Comparison of ENCODE assay signal across 15 cellular contexts in genomic region chr21:23886828-23887708, GRCh38.
DNase-seq lines count a peak whose midpoint lies in the region; ATAC-seq and TF ChIP-seq lines count a peak whose summit lies in the region.
"Had no signal": no experiment of that assay in that cellular context is flagged by ENCODE, and none has a peak within 500 bp of the region (broad histone marks: within the 10 kb centered on the region; RNA-seq: fewer than 3 reads in every experiment).

No MANE protein-coding gene starts in this region.

- no peaks in the 10 kb centered on the region for H3K9me3 Mint-ChIP-seq in activated T-cell treated with anti-CD3 and anti-CD28 coated beads, Interleukin-2, amount 50 U/mL, for 24 hours
- no peaks in the 10 kb centered on the region for H3K9me3 Mint-ChIP-seq in activated CD8-positive, alpha-beta T cell treated with anti-CD3 and anti-CD28 coated beads for 36 hours
- H3K9me3 Mint-ChIP-seq in type B pancreatic cell: no peaks in the 10 kb centered on the region
- H3K9me3 Mint-ChIP-seq: neural progenitor cell had no signal

- no peak for TF ChIP-seq POLR2A in spleen (IDR thresholded peaks at IDR 0.05)

- no peaks in the 10 kb centered on the region for H3K36me3 Mint-ChIP-seq in activated T-cell treated with anti-CD3 and anti-CD28 coated beads, Interleukin-2, amount 50 U/mL, for 24 hours (ENCODE audit: low read depth)
- H3K36me3 Mint-ChIP-seq in activated CD8-positive, alpha-beta T cell treated with anti-CD3 and anti-CD28 coated beads for 36 hours (ENCODE audit: low read depth): no peaks in the 10 kb centered on the region
- H3K36me3 Mint-ChIP-seq in type B pancreatic cell: no peaks in the 10 kb centered on the region
- H3K36me3 Mint-ChIP-seq: neural progenitor cell had no signal

- H3K27me3 Mint-ChIP-seq in activated T-cell treated with anti-CD3 and anti-CD28 coated beads, Interleukin-2, amount 50 U/mL, for 24 hours: no peaks in the 10 kb centered on the region
- H3K27me3 Mint-ChIP-seq in activated CD8-positive, alpha-beta T cell treated with anti-CD3 and anti-CD28 coated beads for 36 hours: no peaks in the 10 kb centered on the region
- H3K27me3 Mint-ChIP-seq in type B pancreatic cell: no peaks in the 10 kb centered on the region

- H3K4me1 ChIP-seq in KMS-11 (ENCODE audit: low read depth, poor library complexity, severe bottlenecking) (peaks cover 13% of the 10 kb centered on the region), spleen (peaks cover 0 to 6% (median 4%) of the 10 kb centered on the region in 6 donors)
- H3K4me1 ChIP-seq: neural progenitor cell had no signal

- intact Hi-C loops in activated CD8-positive, alpha-beta T cell treated with anti-CD3 and anti-CD28 coated beads for 36 hours (cut with micrococcal nuclease): no loop called here
- intact Hi-C loops in spleen (cut with DNase I; ENCODE audit: low total_unique reads): no loop called here

- H3K4me3 Mint-ChIP-seq in activated T-cell treated with anti-CD3 and anti-CD28 coated beads, Interleukin-2, amount 50 U/mL, for 24 hours: peak overlapping the region; percentile 64
- H3K4me3 Mint-ChIP-seq in activated CD8-positive, alpha-beta T cell treated with anti-CD3 and anti-CD28 coated beads for 36 hours: peak overlapping the region; percentile 66
- no peak overlapping the region for H3K4me3 Mint-ChIP-seq in type B pancreatic cell
- H3K4me3 Mint-ChIP-seq: neural progenitor cell had no signal

- WGBS in spleen, 5 donors: 82 to 96% (median 88%) methylated on average over 20 of the region's 20 CpGs

- H4K20me1 ChIP-seq in KMS-11 (ENCODE audit: insufficient read depth): no peaks in the 10 kb centered on the region

- H3K27ac Mint-ChIP-seq in activated T-cell treated with anti-CD3 and anti-CD28 coated beads, Interleukin-2, amount 50 U/mL, for 24 hours: peak overlapping the region; percentile 57
- H3K27ac Mint-ChIP-seq in activated CD8-positive, alpha-beta T cell treated with anti-CD3 and anti-CD28 coated beads for 36 hours: peak overlapping the region; percentile 74
- no peak overlapping the region for H3K27ac Mint-ChIP-seq in type B pancreatic cell
- H3K27ac Mint-ChIP-seq: neural progenitor cell had no signal

- ATAC-seq in activated CD8-positive, alpha-beta T cell treated with anti-CD3 and anti-CD28 coated beads for 36 hours: no peak
- ATAC-seq in GM21825 (IDR thresholded peaks at IDR 0.05; ENCODE audit: unreplicated experiment): no peak
- ATAC-seq: right cardiac atrium had no signal

- peak overlapping the region; percentile 75 for H3K4me2 ChIP-seq in KMS-11
- H3K4me2 ChIP-seq: neural progenitor cell had no signal

- H3K36me3 ChIP-seq in KMS-11 (ENCODE audit: insufficient read depth): no peaks in the 10 kb centered on the region
- H3K36me3 ChIP-seq in spleen: no peaks in the 10 kb centered on the region
- H3K36me3 ChIP-seq: neural progenitor cell had no signal

- peak overlapping the region; percentile 67; the same call in 1 of the 2 replicates for H3K9ac ChIP-seq in KMS-11
- H3K9ac ChIP-seq: neural progenitor cell had no signal

- no peak for DNase-seq in activated T-cell treated with anti-CD3 and anti-CD28 coated beads, Interleukin-2, amount 50 U/mL, for 24 hours
- DNase-seq in activated T-cell treated with anti-CD3 and anti-CD28 coated beads, Interleukin-2, amount 50 U/mL, for 48 hours: no peak
- no peak for DNase-seq in activated CD8-positive, alpha-beta T cell treated with anti-CD3 and anti-CD28 coated beads for 36 hours
- DNase-seq in spleen (no peak), type B pancreatic cell (ENCODE audit: extremely low spot score, unreplicated experiment) (no peak), DMS79 (lab: John Stamatoyannopoulos, UW) (no peak)
- DNase-seq: NCI-H2081, NCI-H526 treated with DMSO at 0.1 percent for 48 hours, right cardiac atrium, T1000 had no signal

- H3K79me2 ChIP-seq in KMS-11 (ENCODE audit: insufficient read depth, low read depth): no peaks in the 10 kb centered on the region

- H3K27ac ChIP-seq in KMS-11 (peak overlapping the region; percentile 53), spleen (peak overlapping the region in 6 of 8 donors; percentile 46 to 69 (median 60))
- H3K27ac ChIP-seq: epithelial cell of prostate, neural progenitor cell, RWPE1 had no signal

- no peak overlapping the region for H3K4me3 ChIP-seq in KMS-11 (IDR thresholded peaks at IDR 0.05; ENCODE audit: insufficient read depth, low read depth, low read length)
- peak overlapping the region in 7 of 8 donors; percentile 2 to 62 (median 17) for H3K4me3 ChIP-seq in spleen
- H3K4me3 ChIP-seq: neural progenitor cell had no signal

- POLR2A ChIA-PET in activated CD8-positive, alpha-beta T cell treated with anti-CD3 and anti-CD28 coated beads for 36 hours (lab: Charles Lee): no interaction called here

- H3K27me3 ChIP-seq in KMS-11 (ENCODE audit: insufficient read depth, low read depth): no peaks in the 10 kb centered on the region
- H3K27me3 ChIP-seq in spleen (replicated peaks in 1 of 7): no peaks in the 10 kb centered on the region
- H3K27me3 ChIP-seq: neural progenitor cell had no signal

- H3K4me1 Mint-ChIP-seq in activated T-cell treated with anti-CD3 and anti-CD28 coated beads, Interleukin-2, amount 50 U/mL, for 24 hours (ENCODE audit: low read depth): peaks cover 11% of the 10 kb centered on the region
- H3K4me1 Mint-ChIP-seq in activated CD8-positive, alpha-beta T cell treated with anti-CD3 and anti-CD28 coated beads for 36 hours (ENCODE audit: low read depth): peaks cover 12% of the 10 kb centered on the region
- H3K4me1 Mint-ChIP-seq in type B pancreatic cell (ENCODE audit: unreplicated experiment): no peaks in the 10 kb centered on the region
- H3K4me1 Mint-ChIP-seq: neural progenitor cell had no signal

- H3K9me3 ChIP-seq in spleen: no peaks in the 10 kb centered on the region

- no peak for TF ChIP-seq CTCF in KMS-11 (conservative IDR thresholded peaks at IDR 0.05; ENCODE audit: low read depth, low read length)
- no peak for TF ChIP-seq CTCF in activated CD8-positive, alpha-beta T cell treated with anti-CD3 and anti-CD28 coated beads for 36 hours (IDR thresholded peaks at IDR 0.05)
- TF ChIP-seq CTCF in spleen (IDR thresholded peaks at IDR 0.05 in 8 of 11, conservative IDR thresholded peaks at IDR 0.05 in 3 of 11): no peak
- no peak for TF ChIP-seq CTCF in type B pancreatic cell (conservative IDR thresholded peaks at IDR 0.05)

- H2AFZ ChIP-seq in KMS-11 (ENCODE audit: low read depth): peak overlapping the region; percentile 93
- H2AFZ ChIP-seq: neural progenitor cell had no signal

- CTCF ChIA-PET in activated CD8-positive, alpha-beta T cell treated with anti-CD3 and anti-CD28 coated beads for 36 hours (lab: Charles Lee): no interaction called here
